Comparison of ENCODE assay signal across 17 cellular contexts in genomic region chrX:149758715-149759078, GRCh38. TPM values are rescaled to one million over a fixed set of nuclear protein-coding genes. Genes with fewer than 3 reads are reported as not detected.
"Had no signal": no experiment of that assay in that cellular context is flagged by ENCODE, and none has a peak within 500 bp of the region (broad histone marks: within the 10 kb centered on the region; RNA-seq: fewer than 3 reads in every experiment).

No MANE protein-coding gene starts in this region.

RNA-seq across cellular contexts. Expression of gene MAGEA9, which starts 23.0 kb away (rescaled TPM):
- total RNA-seq: activated B cell treated with CpG ODN at 0.5 μM for 24 hours; activated CD4-positive, alpha-beta memory T cell treated with anti-CD3 and anti-CD28 coated beads, Interleukin-2, amount 10 ng/mL, durations not matched to agents 7 days and 5 days; activated CD4-positive, alpha-beta T cell treated with anti-CD3 and anti-CD28 coated beads, Interleukin-2, amount 10 ng/mL, durations not matched to agents 7 days and 5 days; activated CD8-positive, alpha-beta memory T cell treated with anti-CD3 and anti-CD28 coated beads, Interleukin-2, amount 10 ng/mL, durations not matched to agents 7 days and 5 days; activated CD8-positive, alpha-beta T cell treated with anti-CD3 and anti-CD28 coated beads, Interleukin-2, amount 10 ng/mL, durations not matched to agents 7 days and 5 days; activated naive CD4-positive, alpha-beta T cell treated with anti-CD3 and anti-CD28 coated beads for 36 hours; activated naive CD4-positive, alpha-beta T cell treated with anti-CD3 and anti-CD28 coated beads, Interleukin-2, amount 50 U/mL, for 72 hours; activated naive CD8-positive, alpha-beta T cell treated with anti-CD3 and anti-CD28 coated beads for 36 hours; activated T-cell treated with anti-CD3 and anti-CD28 coated beads, Interleukin-2, amount 50 U/mL, for 4 hours; activated T-cell treated with anti-CD3 and anti-CD28 coated beads, Interleukin-2, amount 50 U/mL, for 72 hours; activated T-helper 1 cell treated with anti-CD3 and anti-CD28 coated beads, Interleukin-12 subunit alpha, Interleukin-12 subunit beta, Interleukin-2, Interleukin-4 antibody, amounts not matched to agents 30 ng/mL and 10 ng/mL and 1 ng/mL, durations not matched to agents 14 hours and 24 hours and 36 hours; activated T-helper 17 cell treated with anti-CD3 and anti-CD28 coated beads, Interleukin-2, amount 50 U/mL, for 72 hours; adrenal gland; aorta; astrocyte; body of pancreas; breast epithelium had no signal
- polyA plus RNA-seq: adrenal gland, aorta had no signal

RNA-seq across cellular contexts. Expression of gene MAGEA11, which starts 46.8 kb away (rescaled TPM):
- total RNA-seq: activated B cell treated with CpG ODN at 0.5 μM for 24 hours; activated CD4-positive, alpha-beta memory T cell treated with anti-CD3 and anti-CD28 coated beads, Interleukin-2, amount 10 ng/mL, durations not matched to agents 7 days and 5 days; activated CD4-positive, alpha-beta T cell treated with anti-CD3 and anti-CD28 coated beads, Interleukin-2, amount 10 ng/mL, durations not matched to agents 7 days and 5 days; activated CD8-positive, alpha-beta memory T cell treated with anti-CD3 and anti-CD28 coated beads, Interleukin-2, amount 10 ng/mL, durations not matched to agents 7 days and 5 days; activated CD8-positive, alpha-beta T cell treated with anti-CD3 and anti-CD28 coated beads, Interleukin-2, amount 10 ng/mL, durations not matched to agents 7 days and 5 days; activated naive CD4-positive, alpha-beta T cell treated with anti-CD3 and anti-CD28 coated beads for 36 hours; activated naive CD4-positive, alpha-beta T cell treated with anti-CD3 and anti-CD28 coated beads, Interleukin-2, amount 50 U/mL, for 72 hours; activated naive CD8-positive, alpha-beta T cell treated with anti-CD3 and anti-CD28 coated beads for 36 hours; activated T-cell treated with anti-CD3 and anti-CD28 coated beads, Interleukin-2, amount 50 U/mL, for 4 hours; activated T-cell treated with anti-CD3 and anti-CD28 coated beads, Interleukin-2, amount 50 U/mL, for 72 hours; activated T-helper 1 cell treated with anti-CD3 and anti-CD28 coated beads, Interleukin-12 subunit alpha, Interleukin-12 subunit beta, Interleukin-2, Interleukin-4 antibody, amounts not matched to agents 30 ng/mL and 10 ng/mL and 1 ng/mL, durations not matched to agents 14 hours and 24 hours and 36 hours; activated T-helper 17 cell treated with anti-CD3 and anti-CD28 coated beads, Interleukin-2, amount 50 U/mL, for 72 hours; adrenal gland; aorta; astrocyte; body of pancreas; breast epithelium had no signal
- polyA plus RNA-seq: adrenal gland, aorta had no signal
